Comparison of ENCODE assay signal across 10 cellular contexts in the genomic region with DNA sequence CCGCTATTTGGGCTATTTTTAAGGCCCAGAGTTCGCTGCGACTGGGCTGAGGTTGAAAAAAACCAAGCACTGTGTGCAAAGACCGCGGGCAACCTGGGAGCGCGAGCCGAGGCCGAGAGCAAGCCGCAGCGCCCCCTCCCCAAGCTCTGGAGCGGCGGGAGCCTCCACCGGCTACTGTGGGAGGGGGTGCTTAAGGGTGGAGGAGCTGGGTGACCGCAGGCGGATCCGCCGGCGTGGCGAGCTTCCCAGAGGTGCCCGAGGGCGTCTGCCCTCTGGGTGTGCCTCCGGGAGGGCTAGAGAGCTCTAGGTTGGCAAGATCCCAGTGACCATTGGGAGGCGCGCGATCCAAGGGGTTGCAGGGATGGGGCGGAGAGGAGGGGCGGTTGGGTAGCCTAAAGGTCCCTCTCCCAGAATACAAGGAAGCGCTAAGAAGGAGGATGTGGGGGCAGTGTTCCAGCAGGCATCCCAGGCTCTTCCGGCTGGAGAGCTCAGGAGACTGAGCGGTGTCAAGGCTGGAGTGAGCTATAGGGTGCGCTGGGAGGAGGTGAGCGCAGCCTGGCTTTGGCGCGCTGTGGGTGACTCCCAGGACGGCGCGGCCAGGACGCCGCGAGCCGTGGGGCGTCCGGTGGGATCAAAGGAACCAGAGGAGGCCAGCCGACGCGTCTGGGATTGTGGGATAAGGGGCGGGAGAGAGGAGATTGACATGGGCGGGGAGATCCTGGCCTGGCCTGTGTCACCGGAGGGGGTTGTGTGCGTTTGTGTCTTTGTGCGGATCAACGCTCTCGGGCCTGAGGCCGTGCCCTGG. TPM values are rescaled to one million over a fixed set of nuclear protein-coding genes. Genes with fewer than 3 reads are reported as not detected.
A peak's percentile ranks its signal among the peaks of the same experiment; 100 is the strongest.
DNase-seq lines count a peak whose midpoint lies in the region; ATAC-seq and TF ChIP-seq lines count a peak whose summit lies in the region.
"Had no signal": no experiment of that assay in that cellular context is flagged by ENCODE, and none has a peak within 500 bp of the region (broad histone marks: within the 10 kb centered on the region; RNA-seq: fewer than 3 reads in every experiment).

No MANE protein-coding gene starts in this region.

- no peak overlapping the region for H3K27ac ChIP-seq in foreskin keratinocyte

- peak overlapping the region in 1 of 2 donors; percentile 54 for H3K4me3 Mint-ChIP-seq in activated T-cell treated with anti-CD3 and anti-CD28 coated beads, Interleukin-2, amount 50 U/mL, for 72 hours
- H3K4me3 Mint-ChIP-seq in stimulated activated naive B cell treated with anti-CD40 and anti-IgM and Interleukin-4, amounts not matched to agents 10 μg/mL and 1 μg/mL and 100 μg/mL, for 72 hours = no peak overlapping the region

- no peak for DNase-seq in activated T-cell treated with anti-CD3 and anti-CD28 coated beads, Interleukin-2, amount 50 U/mL, for 72 hours
- DNase-seq in activated T-cell treated with anti-CD3 and anti-CD28 coated beads, Interleukin-2, amount 50 U/mL, for 48 hours = no peak
- peak; percentile 76 for DNase-seq in NCI-H774 (lab: John Stamatoyannopoulos, UW)
- no peak for DNase-seq in foreskin keratinocyte
- DNase-seq in stimulated activated naive B cell treated with anti-CD40 and anti-IgM and Interleukin-4, amounts not matched to agents 10 μg/mL and 1 μg/mL and 100 μg/mL, for 72 hours = no peak
- DNase-seq in GM13977 (ENCODE audit: low spot score) = no peak
- no peak for DNase-seq in stimulated activated CD4-positive, alpha-beta T cell treated with anti-CD3 and anti-CD28 coated beads, Interleukin-12 subunit alpha, Interleukin-12 subunit beta, amount 100 ng/mL, for 4 hours
- DNase-seq: AML-193, T-helper 2 cell had no signal

- in situ Hi-C loops in GM13977 (cut with MboI; ENCODE audit: low pct_unique_long_range_greater_than_20kb, low sequenced_read_pairs, unreplicated experiment) = no loop called here

- H3K27me3 ChIP-seq in foreskin keratinocyte = peaks cover 90% of the 10 kb centered on the region

- H3K9me3 Mint-ChIP-seq in activated T-cell treated with anti-CD3 and anti-CD28 coated beads, Interleukin-2, amount 50 U/mL, for 72 hours = peaks cover 0 to 3% of the 10 kb centered on the region in 2 donors
- H3K9me3 Mint-ChIP-seq in stimulated activated naive B cell treated with anti-CD40 and anti-IgM and Interleukin-4, amounts not matched to agents 10 μg/mL and 1 μg/mL and 100 μg/mL, for 72 hours = no peaks in the 10 kb centered on the region

- H3K36me3 Mint-ChIP-seq in activated T-cell treated with anti-CD3 and anti-CD28 coated beads, Interleukin-2, amount 50 U/mL, for 72 hours (ENCODE audit: insufficient read depth in 2 of 2) = peaks cover 3 to 4% of the 10 kb centered on the region in 2 donors
- H3K36me3 Mint-ChIP-seq in stimulated activated naive B cell treated with anti-CD40 and anti-IgM and Interleukin-4, amounts not matched to agents 10 μg/mL and 1 μg/mL and 100 μg/mL, for 72 hours = peaks cover 2 to 4% of the 10 kb centered on the region in 2 donors

- peaks cover 29% of the 10 kb centered on the region for H3K4me1 Mint-ChIP-seq in activated T-cell treated with anti-CD3 and anti-CD28 coated beads, Interleukin-2, amount 50 U/mL, for 72 hours (ENCODE audit: low read depth)
- H3K4me1 Mint-ChIP-seq in stimulated activated naive B cell treated with anti-CD40 and anti-IgM and Interleukin-4, amounts not matched to agents 10 μg/mL and 1 μg/mL and 100 μg/mL, for 72 hours = peaks cover 12 to 22% of the 10 kb centered on the region in 2 donors

- H3K27ac Mint-ChIP-seq in activated T-cell treated with anti-CD3 and anti-CD28 coated beads, Interleukin-2, amount 50 U/mL, for 72 hours = no peak overlapping the region
- peak overlapping the region; percentile 87 for H3K27ac Mint-ChIP-seq in stimulated activated naive B cell treated with anti-CD40 and anti-IgM and Interleukin-4, amounts not matched to agents 10 μg/mL and 1 μg/mL and 100 μg/mL, for 72 hours

- TF ChIP-seq CTCF in foreskin keratinocyte (conservative IDR thresholded peaks at IDR 0.05) = peak; percentile 4
- no peak for TF ChIP-seq CTCF in GM13977 (IDR thresholded peaks at IDR 0.05; ENCODE audit: extremely low read depth, insufficient read depth, missing control alignments)

- ATAC-seq in activated T-cell treated with anti-CD3 and anti-CD28 coated beads, Interleukin-2, amount 50 U/mL, for 72 hours (replicated peaks in 1 of 2) = peak; percentile 25 to 37
- ATAC-seq in foreskin keratinocyte (peak; percentile 64), HG03135 (IDR thresholded peaks at IDR 0.05; ENCODE audit: unreplicated experiment) (no peak)
- no peak for ATAC-seq in stimulated activated naive B cell treated with anti-CD40 and anti-IgM and Interleukin-4, amounts not matched to agents 10 μg/mL and 1 μg/mL and 100 μg/mL, for 72 hours (replicated peaks)

- H3K4me1 ChIP-seq in foreskin keratinocyte = no peaks in the 10 kb centered on the region

- H3K27me3 Mint-ChIP-seq in activated T-cell treated with anti-CD3 and anti-CD28 coated beads, Interleukin-2, amount 50 U/mL, for 72 hours (ENCODE audit: low read depth) = peaks cover 97% of the 10 kb centered on the region
- H3K27me3 Mint-ChIP-seq in stimulated activated naive B cell treated with anti-CD40 and anti-IgM and Interleukin-4, amounts not matched to agents 10 μg/mL and 1 μg/mL and 100 μg/mL, for 72 hours = peaks cover 84 to 98% of the 10 kb centered on the region in 2 donors

RNA-seq across cellular contexts. Expression of a gene that starts 8.0 kb away (rescaled TPM):
- total RNA-seq in activated T-cell treated with anti-CD3 and anti-CD28 coated beads, Interleukin-2, amount 50 U/mL, for 72 hours = not detected
- 0.28 and 0.37 TPM in 2 replicates for total RNA-seq in foreskin keratinocyte
- polyA plus RNA-seq in foreskin keratinocyte = 0.20 and 0.26 TPM in 2 replicates

RNA-seq across cellular contexts. Expression of a gene that starts 11.2 kb away (rescaled TPM):
- not detected for total RNA-seq in activated T-cell treated with anti-CD3 and anti-CD28 coated beads, Interleukin-2, amount 50 U/mL, for 72 hours
- total RNA-seq in foreskin keratinocyte = not detected in 2 replicates
- polyA plus RNA-seq in foreskin keratinocyte = 0.06 and 0.13 TPM in 2 replicates

Comparison
In these comparisons a context has a peak if more than half of its experiments do, and no peak if none do; other contexts are left out.
1. ATAC-seq: peak in activated T-cell treated with anti-CD3 and anti-CD28 coated beads, Interleukin-2, amount 50 U/mL, for 72 hours (2 of 2) and foreskin keratinocyte (single experiment); none in stimulated activated naive B cell treated with anti-CD40 and anti-IgM and Interleukin-4, amounts not matched to agents 10 μg/mL and 1 μg/mL and 100 μg/mL, for 72 hours (0 of 2) and HG03135 (single experiment).